In genomic region chrX:71283409-71284143, GRCh38 we compare ENCODE assay signal across 1 cellular context.
TF ChIP-seq lines count a peak whose summit lies in the region.

Gene NONO, plus strand, starts transcription at chrX:71283635. Its CDS starts 7,003 bp downstream, at chrX:71290638.

TF ChIP-seq in K562, 482 proteins besides CTCF, POLR2A, EP300 and RAD21 (continued from another document):
- TF ChIP-seq ATF1 (CRISPR knock-in tag; IDR thresholded peaks at IDR 0.05): no peak
- TF ChIP-seq ATF1 (tag; IDR thresholded peaks at IDR 0.05): peak; percentile 76
- TF ChIP-seq U2AF1 (optimal IDR thresholded peaks at IDR 0.05; ENCODE audit: low read depth, low read length): no peak
- peak; percentile 99 for TF ChIP-seq PKNOX1 (IDR thresholded peaks at IDR 0.05)
- TF ChIP-seq CC2D1A (IDR thresholded peaks at IDR 0.05): peak; percentile 53; the same call in 1 of the 2 replicates
- TF ChIP-seq NFRKB (IDR thresholded peaks at IDR 0.05; ENCODE audit: low read depth): peak; percentile 35
- 0 out of 2 replicates have a peak, but pooled peaks have one; percentile 22 for TF ChIP-seq ZNF263 (CRISPR knock-in tag; IDR thresholded peaks at IDR 0.05; ENCODE audit: borderline replicate concordance)
- no peak; the same call in 1 of the 2 replicates for TF ChIP-seq RB1 (IDR thresholded peaks at IDR 0.05; ENCODE audit: low read depth)
- TF ChIP-seq NONO (IDR thresholded peaks at IDR 0.05; ENCODE audit: low read depth in 2 of 2, low read length in 1 of 2): no peak
- TF ChIP-seq ZNF449 (CRISPR knock-in tag; IDR thresholded peaks at IDR 0.05): no peak
- no peak for TF ChIP-seq GATA2 (CRISPR knock-in tag; IDR thresholded peaks at IDR 0.05)
- TF ChIP-seq SPI1 (IDR thresholded peaks at IDR 0.05; ENCODE audit: borderline replicate concordance, low read depth, low read length): no peak
- peak; percentile 37; the same call in 1 of the 2 replicates for TF ChIP-seq CTBP1 (IDR thresholded peaks at IDR 0.05; ENCODE audit: borderline replicate concordance)
- TF ChIP-seq HOXB6 (CRISPR knock-in tag; IDR thresholded peaks at IDR 0.05; ENCODE audit: borderline replicate concordance): no peak
- TF ChIP-seq KAT7 (CRISPR knock-in tag; IDR thresholded peaks at IDR 0.05; ENCODE audit: borderline replicate concordance): no peak
- peak; percentile 91 for TF ChIP-seq EP400 (IDR thresholded peaks at IDR 0.05)
- peak; percentile 61 for TF ChIP-seq SAP30 (IDR thresholded peaks at IDR 0.05; ENCODE audit: borderline replicate concordance, insufficient read depth, low read depth, low read length, poor library complexity, severe bottlenecking)
- TF ChIP-seq HNRNPL (IDR thresholded peaks at IDR 0.05; ENCODE audit: low read depth, low read length): no peak
- TF ChIP-seq GTF2A2 (tag; IDR thresholded peaks at IDR 0.05): no peak
- TF ChIP-seq TAF9B (IDR thresholded peaks at IDR 0.05; ENCODE audit: partially characterized antibody): peak; percentile 81
- TF ChIP-seq ZNF584 (CRISPR knock-in tag; IDR thresholded peaks at IDR 0.05; ENCODE audit: low read depth): no peak
- peak; percentile 60; the same call in 1 of the 2 replicates for TF ChIP-seq NKRF (IDR thresholded peaks at IDR 0.05; ENCODE audit: borderline replicate concordance)
- TF ChIP-seq ZNF197 (CRISPR knock-in tag; IDR thresholded peaks at IDR 0.05; ENCODE audit: low read depth): no peak
- 0 out of 2 replicates have a peak, but pooled peaks have one; percentile 59 for TF ChIP-seq MGA (IDR thresholded peaks at IDR 0.05)
- TF ChIP-seq MYC (IDR thresholded peaks at IDR 0.05; ENCODE audit: low read depth, low read length): no peak
- TF ChIP-seq MYC (CRISPR knock-in tag; IDR thresholded peaks at IDR 0.05; ENCODE audit: borderline replicate concordance, low read depth): peak; percentile 50; the same call in 1 of the 2 replicates
- peak; percentile 69 for TF ChIP-seq KDM5B (IDR thresholded peaks at IDR 0.05; ENCODE audit: insufficient replicate concordance, low read depth, low read length)
- peak; percentile 81 for TF ChIP-seq PML (IDR thresholded peaks at IDR 0.05; ENCODE audit: low read length)
